Comparison of ENCODE assay signal across 8 cellular contexts in the genomic region with DNA sequence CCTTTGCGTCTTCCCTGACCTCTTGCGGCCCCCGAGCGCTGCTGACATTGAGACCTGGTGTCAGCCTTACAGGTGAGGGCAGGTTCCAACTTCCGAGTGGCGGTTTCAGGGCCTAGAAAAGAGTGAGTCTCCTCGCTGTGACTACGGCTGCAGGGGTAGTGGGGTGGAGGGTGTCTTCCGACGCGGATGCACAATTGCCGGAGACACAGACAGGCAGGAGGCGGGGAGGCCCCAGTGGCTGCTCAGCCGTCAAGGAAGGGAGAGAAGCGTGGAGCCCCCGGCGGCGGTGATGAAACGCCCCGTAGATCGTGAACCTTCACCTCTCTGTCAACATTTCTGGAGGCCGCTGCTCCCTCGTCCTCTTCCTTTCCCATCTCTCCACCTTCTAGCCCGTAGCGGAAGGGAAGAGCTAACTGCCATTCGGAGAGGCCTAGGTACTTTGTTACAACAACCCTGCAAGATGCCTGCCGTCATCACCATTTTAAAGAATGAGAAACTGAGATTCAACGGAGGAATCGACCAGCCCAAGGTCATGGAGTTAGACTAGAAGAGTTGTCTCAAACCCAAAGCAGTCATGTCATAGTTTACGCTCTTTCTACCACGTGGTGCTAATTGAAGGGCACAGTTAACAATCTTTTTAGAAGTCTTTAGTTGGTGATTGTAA. TPM values are rescaled to one million over a fixed set of nuclear protein-coding genes. Genes with fewer than 3 reads are reported as not detected.
DNase-seq lines count a peak whose midpoint lies in the region; ATAC-seq and TF ChIP-seq lines count a peak whose summit lies in the region.

No MANE protein-coding gene starts in this region.

- no peaks in the 10 kb centered on the region for H3K9me3 ChIP-seq in DND-41 (ENCODE audit: insufficient read depth, low read length, severe bottlenecking)

- peak overlapping the region; percentile 99 for H3K27ac Mint-ChIP-seq in activated naive CD8-positive, alpha-beta T cell treated with anti-CD3 and anti-CD28 coated beads for 36 hours

- H3K27me3 Mint-ChIP-seq in activated naive CD8-positive, alpha-beta T cell treated with anti-CD3 and anti-CD28 coated beads for 36 hours: no peaks in the 10 kb centered on the region

- H3K9ac ChIP-seq in DND-41 (ENCODE audit: low read depth, low read length): peak overlapping the region; percentile 68

- peaks cover 19% of the 10 kb centered on the region; the same call in 1 of the 2 replicates for H3K36me3 ChIP-seq in DND-41 (ENCODE audit: insufficient read depth, low read length)

- H3K79me2 ChIP-seq in DND-41 (ENCODE audit: insufficient read depth, low read length): peaks cover 57% of the 10 kb centered on the region

- H3K36me3 Mint-ChIP-seq in activated naive CD8-positive, alpha-beta T cell treated with anti-CD3 and anti-CD28 coated beads for 36 hours: peaks cover 35% of the 10 kb centered on the region

- H3K27me3 ChIP-seq in DND-41 (ENCODE audit: insufficient read depth, low read length, poor library complexity): no peaks in the 10 kb centered on the region

- H3K4me3 ChIP-seq in DND-41 (ENCODE audit: low read depth in 1 of 2, low read length in 2 of 2): peak overlapping the region; percentile 73 to 87

- peaks cover 16% of the 10 kb centered on the region; the same call in 1 of the 2 replicates for H4K20me1 ChIP-seq in DND-41 (ENCODE audit: insufficient read depth, low read length)

- H3K4me2 ChIP-seq in DND-41 (ENCODE audit: insufficient read depth, low read length): peak overlapping the region; percentile 98

- ATAC-seq in DND-41 (ENCODE audit: insufficient read depth, low read depth) (peak; percentile 30), GM19452 (IDR thresholded peaks at IDR 0.05; ENCODE audit: unreplicated experiment) (peak; percentile 23), HG03460 (IDR thresholded peaks at IDR 0.05; ENCODE audit: unreplicated experiment) (peak; percentile 24)

- TF ChIP-seq CTCF in DND-41 (IDR thresholded peaks at IDR 0.05; ENCODE audit: borderline replicate concordance, extremely low read depth, low read length, poor library complexity, severe bottlenecking): peak; percentile 3

- peak overlapping the region; percentile 99 for H3K4me3 Mint-ChIP-seq in activated naive CD8-positive, alpha-beta T cell treated with anti-CD3 and anti-CD28 coated beads for 36 hours

- DNase-seq in DND-41: no peak
- DNase-seq in activated naive CD8-positive, alpha-beta T cell treated with anti-CD3 and anti-CD28 coated beads for 36 hours: no peak
- peak; percentile 70 for DNase-seq in islet precursor cell
- no peak for DNase-seq in substantia nigra (lab: John Stamatoyannopoulos, UW)
- DNase-seq in mesenteric fat pad (ENCODE audit: low spot score): no peak
- no peak for DNase-seq in NCI-H345 (lab: John Stamatoyannopoulos, UW)

- H2AFZ ChIP-seq in DND-41 (ENCODE audit: low read depth, low read length): peak overlapping the region; percentile 92

- H3K4me1 Mint-ChIP-seq in activated naive CD8-positive, alpha-beta T cell treated with anti-CD3 and anti-CD28 coated beads for 36 hours: peaks cover 26% of the 10 kb centered on the region

- peaks cover 29% of the 10 kb centered on the region for H3K4me1 ChIP-seq in DND-41 (ENCODE audit: insufficient read depth, low read length)

- H3K27ac ChIP-seq in DND-41 (ENCODE audit: low read length) (peak overlapping the region; percentile 99), substantia nigra (ENCODE audit: low read depth, low read length, poor library complexity, severe bottlenecking) (peak overlapping the region; percentile 99)

- H3K9me3 Mint-ChIP-seq in activated naive CD8-positive, alpha-beta T cell treated with anti-CD3 and anti-CD28 coated beads for 36 hours: no peaks in the 10 kb centered on the region

RNA-seq across cellular contexts. Expression of a gene that starts 0.5 kb away (rescaled TPM):
- total RNA-seq in activated naive CD8-positive, alpha-beta T cell treated with anti-CD3 and anti-CD28 coated beads for 36 hours: 100 to 1,000 TPM; 103 to 107 TPM
- 36.0 TPM for total RNA-seq in mesenteric fat pad

RNA-seq across cellular contexts. Expression of a gene that starts 9.8 kb away (rescaled TPM):
- total RNA-seq in activated naive CD8-positive, alpha-beta T cell treated with anti-CD3 and anti-CD28 coated beads for 36 hours: 10 to 100 TPM; 66.2 to 73.1 TPM
- total RNA-seq in mesenteric fat pad: 45.0 TPM

RNA-seq across cellular contexts. Expression of a gene that starts 48.3 kb away (rescaled TPM):
- total RNA-seq in activated naive CD8-positive, alpha-beta T cell treated with anti-CD3 and anti-CD28 coated beads for 36 hours: 10 to 100 TPM; 62.5 to 64.4 TPM
- total RNA-seq in mesenteric fat pad: 23.4 TPM

RNA-seq across cellular contexts. Expression of a gene that starts 50.0 kb away (rescaled TPM):
- total RNA-seq in activated naive CD8-positive, alpha-beta T cell treated with anti-CD3 and anti-CD28 coated beads for 36 hours: 10 to 100 TPM; 84.4 to 88.4 TPM
- total RNA-seq in mesenteric fat pad: 84.1 TPM

RNA-seq across cellular contexts. Expression of a gene that starts 54.5 kb away (rescaled TPM):
- total RNA-seq in activated naive CD8-positive, alpha-beta T cell treated with anti-CD3 and anti-CD28 coated beads for 36 hours: under 1 TPM in 1 of 2 experiments, not detected in 1; 0.08 TPM
- total RNA-seq in mesenteric fat pad: 26.6 TPM
